ENCODE assay signal across 24 cellular contexts in the genomic region with DNA sequence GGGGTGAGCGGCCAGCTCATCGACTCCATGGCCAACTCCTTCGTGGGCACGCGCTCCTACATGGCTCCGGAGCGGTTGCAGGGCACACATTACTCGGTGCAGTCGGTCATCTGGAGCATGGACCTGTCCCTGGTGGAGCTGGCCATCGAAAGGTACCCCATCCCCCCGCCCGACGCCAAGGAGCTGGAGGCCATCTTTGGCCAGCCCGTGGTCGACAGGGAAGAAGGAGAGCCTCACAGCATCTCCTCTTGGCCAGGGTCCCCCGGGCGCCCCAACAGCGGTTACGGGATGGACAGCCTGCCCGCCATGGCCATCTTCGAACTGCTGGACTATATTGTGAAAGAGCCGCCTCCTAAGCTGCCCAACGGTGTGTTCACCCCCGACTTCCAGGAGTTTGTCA. TPM values are rescaled to one million over a fixed set of nuclear protein-coding genes. Genes with fewer than 3 reads are reported as not detected.
"Had no signal": no experiment of that assay in that cellular context is flagged by ENCODE, and none has a peak within 500 bp of the region (broad histone marks: within the 10 kb centered on the region; RNA-seq: fewer than 3 reads in every experiment).

No MANE protein-coding gene starts in this region.

- H3K36me3 ChIP-seq: esophagus squamous epithelium, gastrocnemius medialis, heart right ventricle, left lung, lower lobe of right lung had no signal

- H3K4me1 ChIP-seq: gastrocnemius medialis, lower lobe of right lung had no signal

- H3K4me1 Mint-ChIP-seq: mesothelial cell of epicardium had no signal

- H3K4me3 ChIP-seq: coronary artery, dorsolateral prefrontal cortex, esophagus squamous epithelium, gastrocnemius medialis, heart right ventricle, left lung, lower lobe of right lung, mucosa of descending colon had no signal

- H3K27ac Mint-ChIP-seq: mesothelial cell of epicardium, naive B cell had no signal

- H3K27ac ChIP-seq: coronary artery, dorsolateral prefrontal cortex, epithelial cell of prostate, esophagus squamous epithelium, gastrocnemius medialis, heart right ventricle, left lung, lower lobe of right lung had no signal

- H3K4me3 Mint-ChIP-seq: mesothelial cell of epicardium had no signal

- H3K27me3 Mint-ChIP-seq: naive B cell had no signal

- H3K9me3 Mint-ChIP-seq: mesothelial cell of epicardium, naive B cell had no signal

- H3K36me3 Mint-ChIP-seq: mesothelial cell of epicardium, naive B cell had no signal

- DNase-seq: dermis blood vessel endothelial cell; dorsolateral prefrontal cortex; effector CD4-positive, alpha-beta T cell; effector memory CD4-positive, alpha-beta T cell; erythroblast; esophagus squamous epithelium; foreskin fibroblast; foreskin melanocyte; gastrocnemius medialis; glutamatergic neuron; head of caudate nucleus; heart right ventricle; hippocampal formation; left cardiac atrium; left lung; left ventricle myocardium superior; lower lobe of right lung; mesenchymal stem cell; mucosa of descending colon; naive B cell had no signal

- H3K9me3 ChIP-seq: esophagus squamous epithelium, gastrocnemius medialis, heart right ventricle, left lung, mucosa of descending colon had no signal

- ATAC-seq: esophagus mucosa, gastrocnemius medialis, heart right ventricle, left cardiac atrium, left lung, left ventricle myocardium superior, mucosa of descending colon had no signal

RNA-seq across cellular contexts. Expression of a gene that starts 17.4 kb away (rescaled TPM):
- total RNA-seq: dermis blood vessel endothelial cell had no signal
